Comparison of ENCODE assay signal across 19 cellular contexts in genomic region chr5:126610163-126610562, GRCh38.
"Had no signal": no experiment of that assay in that cellular context is flagged by ENCODE, and none has a peak within 500 bp of the region (broad histone marks: within the 10 kb centered on the region; RNA-seq: fewer than 3 reads in every experiment).

No MANE protein-coding gene starts in this region.

- ATAC-seq: gastroesophageal sphincter, lower lobe of right lung, natural killer cell, psoas muscle, sciatic nerve had no signal

- H3K27me3 Mint-ChIP-seq: type B pancreatic cell had no signal

- H3K27ac Mint-ChIP-seq: natural killer cell; T-helper 2 cell treated with Interferon-gamma antibody and Interleukin-4, amounts not matched to agents 5 μg/mL and 100 μg/mL, for 36 hours; type B pancreatic cell had no signal

- DNase-seq: activated CD4-positive, alpha-beta T cell treated with anti-CD3 and anti-CD28 coated beads for 48 hours; activated gamma-delta T cell treated with Interleukin-2 at 50 U/mL for 16 hours; activated T-cell treated with anti-CD3 and anti-CD28 coated beads, Interleukin-2, amount 50 U/mL, for 48 hours; caudate nucleus; effector CD4-positive, alpha-beta T cell; lower lobe of right lung; natural killer cell; nucleus accumbens; psoas muscle; SIG-M5; stimulated activated CD4-positive, alpha-beta T cell treated with anti-CD3 and anti-CD28 coated beads, Interleukin-2, amount 100 ng/mL, for 24 hours; stimulated activated naive CD4-positive, alpha-beta T cell treated with Interleukin-2 at 50 U/mL for 16 hours had no signal

- H3K36me3 Mint-ChIP-seq: natural killer cell had no signal

- H3K4me3 Mint-ChIP-seq: natural killer cell; T-helper 2 cell treated with Interferon-gamma antibody and Interleukin-4, amounts not matched to agents 5 μg/mL and 100 μg/mL, for 36 hours; type B pancreatic cell had no signal

- H3K4me3 ChIP-seq: coronary artery, gastroesophageal sphincter, lower lobe of right lung, psoas muscle had no signal

- H3K9me3 Mint-ChIP-seq: natural killer cell; T-helper 2 cell treated with Interferon-gamma antibody and Interleukin-4, amounts not matched to agents 5 μg/mL and 100 μg/mL, for 36 hours; type B pancreatic cell had no signal

- H3K27ac ChIP-seq: coronary artery, epithelial cell of prostate, gastroesophageal sphincter, lower lobe of right lung, psoas muscle, VCaP had no signal

- H3K9me3 ChIP-seq: gastroesophageal sphincter, lower lobe of right lung, psoas muscle had no signal

- H3K27me3 ChIP-seq: gastroesophageal sphincter had no signal
